20 cellular contexts compared by ENCODE assay signal in genomic region chr5:174514325-174514724, GRCh38.
DNase-seq lines count a peak whose midpoint lies in the region; ATAC-seq and TF ChIP-seq lines count a peak whose summit lies in the region.
"Had no signal": no experiment of that assay in that cellular context is flagged by ENCODE, and none has a peak within 500 bp of the region (broad histone marks: within the 10 kb centered on the region; RNA-seq: fewer than 3 reads in every experiment).

No MANE protein-coding gene starts in this region.

- H3K4me1 ChIP-seq in HEK293 (ENCODE audit: control insufficient read depth, insufficient read depth, low read length) = peaks cover 13% of the 10 kb centered on the region
- peaks cover 24% of the 10 kb centered on the region for H3K4me1 ChIP-seq in parathyroid adenoma
- H3K4me1 ChIP-seq: A549; BE2C; BLaER1 treated with 17β-estradiol and CSF1 and Interleukin-3, amounts not matched to agents 10 nM and 100 nM had no signal

- H3K27me3 ChIP-seq in parathyroid adenoma (ENCODE audit: control insufficient read depth, insufficient read depth, low read length) = no peaks in the 10 kb centered on the region
- H3K27me3 ChIP-seq: BE2C; BLaER1 treated with 17β-estradiol and CSF1 and Interleukin-3, amounts not matched to agents 10 nM and 100 nM had no signal

- H3K9ac ChIP-seq in parathyroid adenoma = no peak overlapping the region
- H3K9ac ChIP-seq: BLaER1 treated with 17β-estradiol and CSF1 and Interleukin-3, amounts not matched to agents 10 nM and 100 nM; GM23248 had no signal

- H3K36me3 ChIP-seq in HEK293 (ENCODE audit: control insufficient read depth in 2 of 2, insufficient read depth in 1 of 2, low read length in 2 of 2) = no peaks in the 10 kb centered on the region
- no peaks in the 10 kb centered on the region for H3K36me3 ChIP-seq in parathyroid adenoma (ENCODE audit: control insufficient read depth, insufficient read depth, low read length)
- H3K36me3 ChIP-seq: BE2C; BLaER1 treated with 17β-estradiol and CSF1 and Interleukin-3, amounts not matched to agents 10 nM and 100 nM had no signal

- peak overlapping the region; percentile 54 for H3K27ac ChIP-seq in HEK293 (ENCODE audit: extremely low read depth, low read depth, low read length)
- no peak overlapping the region for H3K27ac ChIP-seq in parathyroid adenoma
- H3K27ac ChIP-seq: A549; BLaER1 treated with 17β-estradiol and CSF1 and Interleukin-3, amounts not matched to agents 10 nM and 100 nM; GM23248 had no signal

- TF ChIP-seq CTCF in HEK293 (tag by site-specific recombination; IDR thresholded peaks at IDR 0.05) (no peak), nephron progenitor cell (IDR thresholded peaks at IDR 0.05) (no peak), parathyroid adenoma (IDR thresholded peaks at IDR 0.05) (no peak)

- no peaks in the 10 kb centered on the region for H3K36me3 Mint-ChIP-seq in nephron progenitor cell (ENCODE audit: low read depth)
- H3K36me3 Mint-ChIP-seq: CD4-positive, alpha-beta memory T cell had no signal

- H3K4me3 Mint-ChIP-seq in nephron progenitor cell = no peak overlapping the region
- H3K4me3 Mint-ChIP-seq: CD4-positive, alpha-beta memory T cell; H9; HFFc6 had no signal

- POLR2A ChIA-PET in HEK293 (lab: Yijun Ruan, JAX) = no interaction called here

- H3K27ac Mint-ChIP-seq in nephron progenitor cell = peak overlapping the region; percentile 58
- H3K27ac Mint-ChIP-seq: CD4-positive, alpha-beta memory T cell; H9; HFFc6 had no signal

- H2AFZ ChIP-seq in parathyroid adenoma = peak overlapping the region; percentile 63
- H2AFZ ChIP-seq: GM23248 had no signal

- H3K79me2 ChIP-seq in parathyroid adenoma = no peaks in the 10 kb centered on the region

- H3K27me3 Mint-ChIP-seq in nephron progenitor cell (ENCODE audit: low read depth, poor library complexity) = peaks cover 19% of the 10 kb centered on the region

- no peak for ATAC-seq in HG02840 (IDR thresholded peaks at IDR 0.05; ENCODE audit: low FRiP score, unreplicated experiment)
- no peak for ATAC-seq in HG02678 (IDR thresholded peaks at IDR 0.05; ENCODE audit: unreplicated experiment)
- ATAC-seq: A549, HCT116 had no signal

- no peak overlapping the region for H3K4me2 ChIP-seq in parathyroid adenoma (ENCODE audit: low read length)
- H3K4me2 ChIP-seq: A549; BLaER1 treated with 17β-estradiol and CSF1 and Interleukin-3, amounts not matched to agents 10 nM and 100 nM had no signal

- CTCF ChIA-PET in HEK293 (lab: Yijun Ruan, JAX) = interaction anchor here (0.5 to 0.7 kb wide), 2 partner anchors 9 to 1220 kb away, joined by 3 to 4 read pairs; no protein-coding TSS in a partner anchor

- H3K9me3 ChIP-seq in HEK293 (ENCODE audit: control insufficient read depth, insufficient read depth, low read depth, low read length) (no peaks in the 10 kb centered on the region), parathyroid adenoma (ENCODE audit: control insufficient read depth, low read length) (no peaks in the 10 kb centered on the region)
- H3K9me3 ChIP-seq: A549, BE2C had no signal

- H3K4me3 ChIP-seq in HEK293 (ENCODE audit: low read depth, low read length) (no peak overlapping the region), parathyroid adenoma (ENCODE audit: low read depth, low read length) (no peak overlapping the region)
- H3K4me3 ChIP-seq: A549; BLaER1 treated with 17β-estradiol and CSF1 and Interleukin-3, amounts not matched to agents 10 nM and 100 nM; GM23248 had no signal

- peaks cover 9% of the 10 kb centered on the region for H3K9me3 Mint-ChIP-seq in nephron progenitor cell

- H3K4me1 Mint-ChIP-seq in nephron progenitor cell = peaks cover 23% of the 10 kb centered on the region
- H3K4me1 Mint-ChIP-seq: CD4-positive, alpha-beta memory T cell had no signal

- DNase-seq in nephron progenitor cell (no peak), activated T-cell treated with anti-CD3 and anti-CD28 coated beads for 4 hours (no peak)
- DNase-seq: 8988T; ACHN; AML-193; Calu3; CD4-positive, alpha-beta memory T cell; DMS53; GF-D8; GM23248; H9; HFFc6 had no signal

TF ChIP-seq in HEK293, 187 proteins besides CTCF, POLR2A, EP300 and RAD21:
- no peak for TF ChIP-seq ZBTB26 (tag by site-specific recombination; optimal IDR thresholded peaks at IDR 0.05)
- TF ChIP-seq PRDM10 (tag by site-specific recombination; IDR thresholded peaks at IDR 0.05) = no peak
- peak; percentile 72; the same call in 1 of the 2 replicates for TF ChIP-seq SCRT1 (tag by site-specific recombination; IDR thresholded peaks at IDR 0.05; ENCODE audit: borderline replicate concordance)
- peak; percentile 81 for TF ChIP-seq SCRT2 (tag by site-specific recombination; IDR thresholded peaks at IDR 0.05)
